In genomic region chrX:72306851-72307645, GRCh38 we compare ENCODE assay signal across 8 cellular contexts. TPM values are rescaled to one million over a fixed set of nuclear protein-coding genes. Genes with fewer than 3 reads are reported as not detected.
DNase-seq lines count a peak whose midpoint lies in the region; ATAC-seq, FAIRE-seq and TF ChIP-seq lines count a peak whose summit lies in the region.

No MANE protein-coding gene starts in this region.

- H3K36me3 ChIP-seq in KMS-11 (ENCODE audit: insufficient read depth) (no peaks in the 10 kb centered on the region), hepatocyte (replicated peaks; ENCODE audit: insufficient read depth, low read depth) (no peaks in the 10 kb centered on the region)

- no peaks in the 10 kb centered on the region for H3K79me2 ChIP-seq in KMS-11 (ENCODE audit: insufficient read depth, low read depth)
- H3K79me2 ChIP-seq in hepatocyte: no peaks in the 10 kb centered on the region

- H3K27ac ChIP-seq in KMS-11 (no peak overlapping the region), hepatocyte (no peak overlapping the region)

- H2AFZ ChIP-seq in KMS-11 (ENCODE audit: low read depth): peak overlapping the region; percentile 79
- H2AFZ ChIP-seq in hepatocyte: peak overlapping the region; percentile 46

- H4K20me1 ChIP-seq in KMS-11 (ENCODE audit: insufficient read depth): no peaks in the 10 kb centered on the region
- H4K20me1 ChIP-seq in hepatocyte (ENCODE audit: insufficient read depth, poor library complexity, severe bottlenecking): no peaks in the 10 kb centered on the region

- H3K4me2 ChIP-seq in KMS-11 (peak overlapping the region; percentile 57), hepatocyte (peak overlapping the region; percentile 88)

- FAIRE-seq in RCC 7860 (lab: Jason Lieb, UNC): no peak

- ATAC-seq in GM21423 (IDR thresholded peaks at IDR 0.05; ENCODE audit: unreplicated experiment): peak; percentile 54
- ATAC-seq in HG02840 (IDR thresholded peaks at IDR 0.05; ENCODE audit: low FRiP score, unreplicated experiment): no peak

- peaks cover 9% of the 10 kb centered on the region for H3K27me3 ChIP-seq in KMS-11 (ENCODE audit: insufficient read depth, low read depth)
- peaks cover 45% of the 10 kb centered on the region for H3K27me3 ChIP-seq in hepatocyte

- no peaks in the 10 kb centered on the region for H3K9me2 ChIP-seq in hepatocyte (replicated peaks; ENCODE audit: insufficient read depth)

- no peak overlapping the region for H3K4me3 ChIP-seq in KMS-11 (IDR thresholded peaks at IDR 0.05; ENCODE audit: insufficient read depth, low read depth, low read length)
- H3K4me3 ChIP-seq in astrocyte of the spinal cord (ENCODE audit: low read depth, low read length): peak overlapping the region; percentile 39
- H3K4me3 ChIP-seq in hepatocyte: peak overlapping the region; percentile 36

- H3K9ac ChIP-seq in KMS-11: no peak overlapping the region

- TF ChIP-seq CTCF in KMS-11 (conservative IDR thresholded peaks at IDR 0.05; ENCODE audit: low read depth, low read length): no peak
- no peak for TF ChIP-seq CTCF in astrocyte of the spinal cord (IDR thresholded peaks at IDR 0.05; ENCODE audit: low read depth, low read length)
- no peak for TF ChIP-seq CTCF in hepatocyte (IDR thresholded peaks at IDR 0.05; ENCODE audit: poor library complexity)

- in situ Hi-C loops in astrocyte of the spinal cord (cut with HindIII; ENCODE audit: low sequenced_read_pairs): no loop called here

- DNase-seq in DMS 273 (lab: John Stamatoyannopoulos, UW; ENCODE audit: unreplicated experiment) (peak; percentile 89), RCC 7860 (ENCODE audit: low spot score) (peak; percentile 33), astrocyte of the spinal cord (ENCODE audit: low read depth, low spot score) (peak; percentile 73), hepatocyte (ENCODE audit: low spot score) (peak; percentile 48), posterior cingulate gyrus (peak; percentile 39 to 92 (median 48))

- intact Hi-C loops in posterior cingulate gyrus (cut with DNase I): loop anchor here (10.0 kb wide), 1 partner anchor 268 kb away; the partner anchor contains the start of gene HDAC8

- no peaks in the 10 kb centered on the region for H3K4me1 ChIP-seq in KMS-11 (ENCODE audit: low read depth, poor library complexity, severe bottlenecking)
- peaks cover 12% of the 10 kb centered on the region for H3K4me1 ChIP-seq in hepatocyte (ENCODE audit: insufficient read depth)

- H3K9me3 ChIP-seq in hepatocyte (ENCODE audit: low read depth): no peaks in the 10 kb centered on the region

- WGBS in hepatocyte (ENCODE audit: low lambda C conversion rate, missing lambda C conversion rate): 37% methylated on average over 48 of the region's 56 CpGs

RNA-seq across cellular contexts. Expression of gene CITED1, which starts 1.3 kb away (rescaled TPM):
- 2.9 TPM in 1 of 2 replicates, not detected in the other for total RNA-seq in hepatocyte
- not detected in 2 replicates for polyA plus RNA-seq in hepatocyte

RNA-seq across cellular contexts. Expression of gene RPS4X, which starts 30.0 kb away (rescaled TPM):
- total RNA-seq in hepatocyte: 650 and 763 TPM in 2 replicates
- polyA plus RNA-seq in hepatocyte: 180 and 208 TPM in 2 replicates

Comparison
In these comparisons a context has a peak if more than half of its experiments do, and no peak if none do; other contexts are left out.
1. DNase-seq: peak in every context shown above with its lines; median percentile 89 in DMS 273; 73 in astrocyte of the spinal cord; 48 in posterior cingulate gyrus; 48 in hepatocyte; 33 in RCC 7860.